1 cellular context compared by ENCODE assay signal in the genomic region with DNA sequence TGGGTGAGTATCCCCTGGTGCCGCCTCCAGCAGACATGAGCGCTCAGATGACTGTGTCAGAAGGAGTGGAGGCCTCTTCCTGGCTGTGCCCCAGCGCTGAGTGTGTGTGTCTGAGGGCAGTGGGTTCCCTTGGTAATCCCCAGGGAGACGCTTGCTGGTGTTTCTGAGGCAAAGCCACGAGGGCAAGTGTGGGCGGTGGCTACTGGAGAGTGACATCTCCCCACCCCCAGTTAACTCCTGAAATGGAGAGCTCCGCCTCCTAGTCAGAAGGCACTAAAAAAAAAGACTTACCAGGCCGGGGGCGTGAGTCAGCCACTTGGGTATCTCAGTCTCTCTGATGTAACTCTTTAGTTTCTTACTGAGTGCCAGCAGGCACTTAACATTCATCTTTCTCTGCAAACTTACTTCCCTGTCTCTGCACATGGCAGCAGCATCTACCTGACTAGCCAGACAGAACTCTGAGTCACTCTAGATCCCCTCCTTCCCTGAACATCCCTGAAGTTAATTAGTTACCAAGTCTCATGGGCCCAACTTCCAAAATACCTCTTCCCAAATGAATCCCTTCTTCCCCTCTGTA.
TF ChIP-seq lines count a peak whose summit lies in the region.

No MANE protein-coding gene starts in this region.

TF ChIP-seq in SK-N-SH, 30 proteins besides CTCF, POLR2A, EP300 and RAD21:
- TF ChIP-seq MXI1 (IDR thresholded peaks at IDR 0.05; ENCODE audit: low read depth, low read length) (no peak), CHD2 (IDR thresholded peaks at IDR 0.05; ENCODE audit: low read length, partially characterized antibody) (no peak), JUND (IDR thresholded peaks at IDR 0.05) (peak; percentile 72), POLR2AphosphoS5 (IDR thresholded peaks at IDR 0.05; ENCODE audit: low read depth, low read length) (peak; percentile 25; the same call in 1 of the 2 replicates), REST (IDR thresholded peaks at IDR 0.05; ENCODE audit: low read depth, low read length) (no peak), YY1 (IDR thresholded peaks at IDR 0.05; ENCODE audit: low read depth) (no peak), TAF1 (IDR thresholded peaks at IDR 0.05; ENCODE audit: borderline replicate concordance, low read depth, low read length) (peak; percentile 13; the same call in 1 of the 2 replicates), TCF12 (IDR thresholded peaks at IDR 0.05) (peak; percentile 51), PBX3 (IDR thresholded peaks at IDR 0.05) (peak; percentile 81), SIN3A (IDR thresholded peaks at IDR 0.05; ENCODE audit: borderline replicate concordance, low read depth, low read length) (peak; percentile 7; the same call in 1 of the 2 replicates), FOSL2 (IDR thresholded peaks at IDR 0.05; ENCODE audit: borderline replicate concordance, low read depth) (peak; percentile 78)
- TF ChIP-seq, protein P1, sequence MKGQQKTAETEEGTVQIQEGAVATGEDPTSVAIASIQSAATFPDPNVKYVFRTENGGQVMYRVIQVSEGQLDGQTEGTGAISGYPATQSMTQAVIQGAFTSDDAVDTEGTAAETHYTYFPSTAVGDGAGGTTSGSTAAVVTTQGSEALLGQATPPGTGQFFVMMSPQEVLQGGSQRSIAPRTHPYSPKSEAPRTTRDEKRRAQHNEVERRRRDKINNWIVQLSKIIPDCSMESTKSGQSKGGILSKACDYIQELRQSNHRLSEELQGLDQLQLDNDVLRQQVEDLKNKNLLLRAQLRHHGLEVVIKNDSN (IDR thresholded peaks at IDR 0.05; ENCODE audit: borderline replicate concordance, low read depth) = peak; percentile 54; the same call in 1 of the 2 replicates
- TF ChIP-seq, protein P2, sequence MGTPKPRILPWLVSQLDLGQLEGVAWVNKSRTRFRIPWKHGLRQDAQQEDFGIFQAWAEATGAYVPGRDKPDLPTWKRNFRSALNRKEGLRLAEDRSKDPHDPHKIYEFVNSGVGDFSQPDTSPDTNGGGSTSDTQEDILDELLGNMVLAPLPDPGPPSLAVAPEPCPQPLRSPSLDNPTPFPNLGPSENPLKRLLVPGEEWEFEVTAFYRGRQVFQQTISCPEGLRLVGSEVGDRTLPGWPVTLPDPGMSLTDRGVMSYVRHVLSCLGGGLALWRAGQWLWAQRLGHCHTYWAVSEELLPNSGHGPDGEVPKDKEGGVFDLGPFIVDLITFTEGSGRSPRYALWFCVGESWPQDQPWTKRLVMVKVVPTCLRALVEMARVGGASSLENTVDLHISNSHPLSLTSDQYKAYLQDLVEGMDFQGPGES (IDR thresholded peaks at IDR 0.05; ENCODE audit: low read depth, low read length) = no peak
- TF ChIP-seq, protein P3, sequence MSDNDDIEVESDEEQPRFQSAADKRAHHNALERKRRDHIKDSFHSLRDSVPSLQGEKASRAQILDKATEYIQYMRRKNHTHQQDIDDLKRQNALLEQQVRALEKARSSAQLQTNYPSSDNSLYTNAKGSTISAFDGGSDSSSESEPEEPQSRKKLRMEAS (IDR thresholded peaks at IDR 0.05; ENCODE audit: low read depth) = peak; percentile 68
